Comparison of ENCODE assay signal across 25 cellular contexts in the genomic region with DNA sequence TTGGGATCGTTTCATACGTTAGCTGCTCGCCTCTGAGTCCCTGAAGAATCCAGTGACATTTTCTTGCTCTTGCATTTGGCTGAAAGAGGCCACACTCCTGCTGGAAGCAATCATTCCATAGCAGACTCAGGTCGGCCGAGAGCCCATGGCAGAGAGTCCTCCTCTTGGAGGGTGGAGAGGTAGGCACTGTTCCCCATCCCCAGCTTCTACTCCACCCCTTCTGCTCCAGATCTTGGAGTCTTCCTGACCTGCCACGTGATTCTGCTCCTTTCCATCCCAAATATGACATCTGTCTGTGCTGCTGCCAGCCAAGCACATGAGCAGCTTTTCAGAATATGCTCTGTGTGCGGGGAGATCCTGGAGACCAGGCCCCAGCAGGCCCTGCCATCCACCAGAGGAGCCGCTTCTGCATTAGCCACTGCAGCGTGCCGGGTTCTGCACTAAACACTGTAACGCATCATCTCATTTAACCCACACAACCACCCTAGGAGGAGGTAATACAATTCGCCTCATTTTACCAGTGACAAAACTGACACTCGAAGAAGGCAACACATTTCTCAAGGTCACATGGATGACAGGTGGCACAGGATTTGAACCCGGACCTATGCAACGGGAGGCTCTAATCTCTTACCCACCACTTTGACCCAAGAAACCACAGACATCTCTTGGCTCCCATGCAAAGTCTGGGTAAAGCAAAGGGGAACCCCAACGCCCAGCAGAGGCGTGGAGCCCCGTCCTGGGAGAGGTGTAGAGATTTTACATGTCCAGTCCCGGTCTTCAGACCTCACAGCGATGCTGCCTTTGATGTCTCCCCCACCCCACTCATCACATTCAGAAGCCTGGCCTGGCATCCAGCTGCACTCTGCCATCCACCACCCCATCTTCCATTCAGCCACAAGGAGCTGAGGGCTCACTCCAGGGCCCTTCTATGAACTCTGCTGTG.
"Had no signal": no experiment of that assay in that cellular context is flagged by ENCODE, and none has a peak within 500 bp of the region (broad histone marks: within the 10 kb centered on the region; RNA-seq: fewer than 3 reads in every experiment).

No MANE protein-coding gene starts in this region.

- DNase-seq: activated CD4-positive, alpha-beta memory T cell treated with anti-CD3 and anti-CD28 coated beads for 36 hours; activated CD4-positive, alpha-beta T cell treated with anti-CD3 and anti-CD28 coated beads, Interleukin-2, amount 10 ng/mL, durations not matched to agents 24 days and 14 days; activated CD4-positive, CD25-positive, alpha-beta regulatory T cell treated with anti-CD3 and anti-CD28 coated beads, Interleukin-2, amount 50 U/mL, for 72 hours; activated CD8-positive, alpha-beta memory T cell treated with anti-CD3 and anti-CD28 coated beads, Interleukin-2, amount 50 U/mL, for 48 hours; activated T-cell treated with anti-CD3 and anti-CD28 coated beads, Interleukin-2, amount 50 U/mL, for 24 hours; anterior cingulate cortex; dermis blood vessel endothelial cell; effector CD4-positive, alpha-beta T cell; foreskin melanocyte; lower lobe of right lung; mesenchymal stem cell; naive thymus-derived CD8-positive, alpha-beta T cell; sigmoid colon; stimulated activated CD4-positive, alpha-beta T cell treated with anti-CD3 and anti-CD28 coated beads, Interleukin-15, amount 100 ng/mL, for 24 hours; stimulated activated CD4-positive, alpha-beta T cell treated with anti-CD3 and anti-CD28 coated beads, Interleukin-2, amount 100 ng/mL, for 24 hours; stimulated activated naive B cell treated with anti-CD40 and anti-IgM and Interleukin-4, amounts not matched to agents 10 μg/mL and 1 μg/mL and 100 μg/mL, for 72 hours; stomach; T-helper 2 cell; thyroid gland; upper lobe of left lung had no signal

- ATAC-seq: lower lobe of right lung; naive thymus-derived CD8-positive, alpha-beta T cell; stimulated activated naive B cell treated with anti-CD40 and anti-IgM and Interleukin-4, amounts not matched to agents 10 μg/mL and 1 μg/mL and 100 μg/mL, for 72 hours had no signal

- H3K4me1 Mint-ChIP-seq: activated CD4-positive, alpha-beta T cell treated with anti-CD3 and anti-CD28 coated beads, Interleukin-2, amount 10 ng/mL, durations not matched to agents 24 days and 14 days; activated naive CD4-positive, alpha-beta T cell treated with anti-CD3 and anti-CD28 coated beads, Interleukin-2, amount 50 U/mL, for 24 hours; stimulated activated naive B cell treated with anti-CD40 and anti-IgM and Interleukin-4, amounts not matched to agents 10 μg/mL and 1 μg/mL and 100 μg/mL, for 72 hours had no signal

- H3K9me3 Mint-ChIP-seq: activated CD4-positive, alpha-beta memory T cell treated with anti-CD3 and anti-CD28 coated beads for 36 hours; activated CD4-positive, alpha-beta T cell treated with anti-CD3 and anti-CD28 coated beads, Interleukin-2, amount 10 ng/mL, durations not matched to agents 24 days and 14 days; activated naive CD4-positive, alpha-beta T cell treated with anti-CD3 and anti-CD28 coated beads, Interleukin-2, amount 50 U/mL, for 24 hours; activated T-cell treated with anti-CD3 and anti-CD28 coated beads, Interleukin-2, amount 50 U/mL, for 24 hours; naive thymus-derived CD8-positive, alpha-beta T cell; neural crest cell; stimulated activated naive B cell treated with anti-CD40 and anti-IgM and Interleukin-4, amounts not matched to agents 10 μg/mL and 1 μg/mL and 100 μg/mL, for 72 hours had no signal

- H3K9me3 ChIP-seq: esophagus muscularis mucosa, lower lobe of right lung, sigmoid colon, stomach, thyroid gland, upper lobe of left lung had no signal

- H3K36me3 Mint-ChIP-seq: activated CD4-positive, alpha-beta memory T cell treated with anti-CD3 and anti-CD28 coated beads for 36 hours; activated naive CD4-positive, alpha-beta T cell treated with anti-CD3 and anti-CD28 coated beads, Interleukin-2, amount 50 U/mL, for 24 hours; naive thymus-derived CD8-positive, alpha-beta T cell; stimulated activated naive B cell treated with anti-CD40 and anti-IgM and Interleukin-4, amounts not matched to agents 10 μg/mL and 1 μg/mL and 100 μg/mL, for 72 hours had no signal

- H3K4me1 ChIP-seq: lower lobe of right lung, sigmoid colon, stomach, thyroid gland, upper lobe of left lung had no signal

- H3K27ac ChIP-seq: esophagus muscularis mucosa, hepatocyte, lower lobe of right lung, sigmoid colon, stomach, thyroid gland, upper lobe of left lung had no signal

- H3K4me3 Mint-ChIP-seq: activated CD4-positive, alpha-beta memory T cell treated with anti-CD3 and anti-CD28 coated beads for 36 hours; activated CD4-positive, alpha-beta T cell treated with anti-CD3 and anti-CD28 coated beads, Interleukin-2, amount 10 ng/mL, durations not matched to agents 24 days and 14 days; activated naive CD4-positive, alpha-beta T cell treated with anti-CD3 and anti-CD28 coated beads, Interleukin-2, amount 50 U/mL, for 24 hours; activated T-cell treated with anti-CD3 and anti-CD28 coated beads, Interleukin-2, amount 50 U/mL, for 24 hours; naive thymus-derived CD8-positive, alpha-beta T cell; neural crest cell; stimulated activated naive B cell treated with anti-CD40 and anti-IgM and Interleukin-4, amounts not matched to agents 10 μg/mL and 1 μg/mL and 100 μg/mL, for 72 hours had no signal

- H3K27me3 ChIP-seq: esophagus muscularis mucosa, hepatocyte, sigmoid colon, stomach, thyroid gland, upper lobe of left lung had no signal

- H3K36me3 ChIP-seq: lower lobe of right lung, sigmoid colon, upper lobe of left lung had no signal

- H3K4me3 ChIP-seq: esophagus muscularis mucosa, hepatocyte, lower lobe of right lung, sigmoid colon, smooth muscle cell, stomach, thyroid gland, upper lobe of left lung had no signal

- H3K27ac Mint-ChIP-seq: activated CD4-positive, alpha-beta memory T cell treated with anti-CD3 and anti-CD28 coated beads for 36 hours; activated CD4-positive, alpha-beta T cell treated with anti-CD3 and anti-CD28 coated beads, Interleukin-2, amount 10 ng/mL, durations not matched to agents 24 days and 14 days; activated naive CD4-positive, alpha-beta T cell treated with anti-CD3 and anti-CD28 coated beads, Interleukin-2, amount 50 U/mL, for 24 hours; activated T-cell treated with anti-CD3 and anti-CD28 coated beads, Interleukin-2, amount 50 U/mL, for 24 hours; naive thymus-derived CD8-positive, alpha-beta T cell; stimulated activated naive B cell treated with anti-CD40 and anti-IgM and Interleukin-4, amounts not matched to agents 10 μg/mL and 1 μg/mL and 100 μg/mL, for 72 hours had no signal
